ENCODE assay signal across 8 cellular contexts in genomic region chr7:37833107-37833817, GRCh38. TPM values are rescaled to one million over a fixed set of nuclear protein-coding genes. Genes with fewer than 3 reads are reported as not detected.
DNase-seq lines count a peak whose midpoint lies in the region; ATAC-seq and TF ChIP-seq lines count a peak whose summit lies in the region.

No MANE protein-coding gene starts in this region.

- H3K4me3 ChIP-seq in adrenal gland, result peak overlapping the region in 1 of 4 donors; percentile 41

- 20 to 28% (median 25%) methylated on average over 19 to 21 of the region's 21 CpGs for WGBS in adrenal gland, 4 donors

- no peaks in the 10 kb centered on the region for H3K9me3 Mint-ChIP-seq in progenitor cell of endocrine pancreas (ENCODE audit: low read depth)

- no peaks in the 10 kb centered on the region for H3K36me3 ChIP-seq in adrenal gland (replicated peaks in 1 of 2)

- no peaks in the 10 kb centered on the region for H3K9me3 ChIP-seq in adrenal gland (replicated peaks in 1 of 3)

- H3K4me3 Mint-ChIP-seq in progenitor cell of endocrine pancreas (ENCODE audit: low read depth), result peak overlapping the region; percentile 48

- H3K27ac Mint-ChIP-seq in progenitor cell of endocrine pancreas, result no peak overlapping the region

- TF ChIP-seq CTCF in adrenal gland (IDR thresholded peaks at IDR 0.05) (peak; percentile 38 to 73 (median 65)), progenitor cell of endocrine pancreas (IDR thresholded peaks at IDR 0.05; ENCODE audit: unreplicated experiment) (peak; percentile 83)

- ATAC-seq in left cardiac atrium (peak in 1 of 2 donors; percentile 56), HG02852 (IDR thresholded peaks at IDR 0.05; ENCODE audit: unreplicated experiment) (no peak)

- no peaks in the 10 kb centered on the region for H3K27me3 Mint-ChIP-seq in progenitor cell of endocrine pancreas

- intact Hi-C loops in adrenal gland (cut with DNase I) (loop anchor here in 1 of 2 donors (10.0 kb wide), 1 partner anchor 628 kb away; no protein-coding TSS in a partner anchor), left cardiac atrium (cut with DNase I) (loop anchor here (5.0 to 10.0 kb wide), 4 partner anchors 206 to 628 kb away; no protein-coding TSS in a partner anchor)

- DNase-seq in DMS53 (lab: John Stamatoyannopoulos, UW) (peak; percentile 78), HuH-7 (ENCODE audit: low spot score) (peak; percentile 28), RPMI7951 (ENCODE audit: low read depth) (peak; percentile 50), adrenal gland (peak; percentile 21 to 58 (median 34)), left cardiac atrium (peak; percentile 36), progenitor cell of endocrine pancreas (ENCODE audit: low spot score, unreplicated experiment) (no peak), amniotic stem cell (lab: John Stamatoyannopoulos, UW) (no peak)

- no peaks in the 10 kb centered on the region for H3K4me1 ChIP-seq in adrenal gland (replicated peaks in 1 of 2)

- H3K27ac ChIP-seq in adrenal gland, result no peak overlapping the region

- H3K27me3 ChIP-seq in adrenal gland, result no peaks in the 10 kb centered on the region

- no peak for TF ChIP-seq POLR2A in adrenal gland (IDR thresholded peaks at IDR 0.05)

- no peaks in the 10 kb centered on the region for H3K4me1 Mint-ChIP-seq in progenitor cell of endocrine pancreas (ENCODE audit: low read depth)

- H3K36me3 Mint-ChIP-seq in progenitor cell of endocrine pancreas (ENCODE audit: insufficient read depth), result no peaks in the 10 kb centered on the region

RNA-seq across cellular contexts. Expression of gene NME8, which starts 15.1 kb away (rescaled TPM):
- total RNA-seq in RPMI7951 (2014; rRNA removed; shearing (Covaris generic)), result not detected in 2 replicates
- not detected for total RNA-seq in adrenal gland
- polyA plus RNA-seq in adrenal gland, result 1 to 10 TPM in 1 of 3 donors, under 1 TPM in 1, not detected in 1; 0.64 to 1.9 TPM
- not detected for total RNA-seq in left cardiac atrium
- 0.67 and 2.7 TPM in 2 replicates for total RNA-seq in progenitor cell of endocrine pancreas

Comparison
In these comparisons a context has a peak if more than half of its experiments do, and no peak if none do; other contexts are left out.
1. DNase-seq: peak in DMS53 (single experiment), HuH-7 (single experiment), RPMI7951 (single experiment), adrenal gland (7 of 7) and left cardiac atrium (single experiment); none in progenitor cell of endocrine pancreas (single experiment) and amniotic stem cell (single experiment).